In the genomic region with DNA sequence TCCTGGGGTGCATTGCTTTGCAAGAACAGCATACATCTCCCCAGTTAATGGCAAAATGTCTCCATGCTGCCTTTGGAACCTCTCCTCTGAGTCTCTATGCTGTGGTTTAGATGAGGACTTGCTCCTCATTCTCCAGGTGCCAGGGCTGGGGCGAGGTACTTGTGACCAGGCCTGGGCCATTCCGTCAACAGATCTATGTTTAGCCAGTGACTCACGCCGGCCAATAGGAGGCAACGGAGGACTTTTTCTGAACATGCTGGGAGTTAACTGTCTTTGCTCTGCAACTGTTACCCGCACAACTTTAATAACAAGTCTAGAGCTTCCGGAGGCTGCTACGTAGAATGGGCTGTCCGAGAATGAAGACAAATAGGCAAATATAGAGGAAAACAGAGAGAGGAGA, we compare ENCODE assay signal across 23 cellular contexts.
DNase-seq lines count a peak whose midpoint lies in the region; ATAC-seq and TF ChIP-seq lines count a peak whose summit lies in the region.
"Had no signal": no experiment of that assay in that cellular context is flagged by ENCODE, and none has a peak within 500 bp of the region (broad histone marks: within the 10 kb centered on the region; RNA-seq: fewer than 3 reads in every experiment).

No MANE protein-coding gene starts in this region.

- H3K36me3 ChIP-seq in DND-41 (ENCODE audit: insufficient read depth, low read length): no peaks in the 10 kb centered on the region
- no peaks in the 10 kb centered on the region for H3K36me3 ChIP-seq in HUES64 (ENCODE audit: insufficient read depth, low read length)
- no peaks in the 10 kb centered on the region for H3K36me3 ChIP-seq in lower lobe of right lung
- H3K36me3 ChIP-seq in naive thymus-derived CD4-positive, alpha-beta T cell (ENCODE audit: control insufficient read depth in 2 of 3, insufficient read depth in 3 of 3, low read length in 3 of 3): no peaks in the 10 kb centered on the region
- H3K36me3 ChIP-seq: SJCRH30, uterus had no signal

- ATAC-seq in DND-41 (ENCODE audit: insufficient read depth, low read depth) (no peak), lower lobe of right lung (peak; percentile 44 to 46), GM21619 (IDR thresholded peaks at IDR 0.05; ENCODE audit: unreplicated experiment) (no peak)
- no peak for ATAC-seq in stimulated activated naive CD8-positive, alpha-beta T cell treated with anti-CD3 and anti-CD28 coated beads, Interleukin-15, Interleukin-2, amounts not matched to agents 100 U/mL and 50 U/mL, for 24 hours
- no peak for ATAC-seq in naive thymus-derived CD4-positive, alpha-beta T cell
- ATAC-seq: activated naive CD8-positive, alpha-beta T cell treated with anti-CD3 and anti-CD28 coated beads, Interleukin-2, amount 50 U/mL, for 24 hours; activated T-cell treated with anti-CD3 and anti-CD28 coated beads, Interleukin-2, amount 50 U/mL, for 72 hours; stimulated activated effector memory CD8-positive, alpha-beta T cell treated with anti-CD3 and anti-CD28 coated beads, Interleukin-12 subunit alpha, Interleukin-12 subunit beta, amount 100 ng/mL, for 72 hours had no signal

- H3K79me2 ChIP-seq in DND-41 (ENCODE audit: insufficient read depth, low read length): no peaks in the 10 kb centered on the region

- H3K9ac ChIP-seq in DND-41 (ENCODE audit: low read depth, low read length) (no peak overlapping the region), HUES64 (ENCODE audit: low read depth, low read length) (no peak overlapping the region)

- POLR2A ChIA-PET in naive thymus-derived CD4-positive, alpha-beta T cell (lab: Charles Lee): no interaction called here

- H3K27me3 ChIP-seq in DND-41 (ENCODE audit: insufficient read depth, low read length, poor library complexity) (no peaks in the 10 kb centered on the region), HUES64 (ENCODE audit: insufficient read depth, low read length) (no peaks in the 10 kb centered on the region; the same call in 1 of the 2 replicates), lower lobe of right lung (ENCODE audit: low read depth) (no peaks in the 10 kb centered on the region)
- H3K27me3 ChIP-seq in naive thymus-derived CD4-positive, alpha-beta T cell (ENCODE audit: control insufficient read depth in 2 of 2, insufficient read depth in 2 of 2, low read length in 2 of 2): no peaks in the 10 kb centered on the region
- H3K27me3 ChIP-seq: SJCRH30, uterus had no signal

- H3K27me3 Mint-ChIP-seq in naive thymus-derived CD4-positive, alpha-beta T cell: peaks cover 0 to 12% (median 3%) of the 10 kb centered on the region in 5 donors

- H3K9me3 ChIP-seq in DND-41 (ENCODE audit: insufficient read depth, low read length, severe bottlenecking) (peaks cover 5% of the 10 kb centered on the region), HUES64 (ENCODE audit: insufficient read depth, low read depth, low read length) (no peaks in the 10 kb centered on the region), lower lobe of right lung (no peaks in the 10 kb centered on the region)
- H3K9me3 ChIP-seq in naive thymus-derived CD4-positive, alpha-beta T cell (ENCODE audit: control insufficient read depth in 2 of 3, low read length in 3 of 3): no peaks in the 10 kb centered on the region
- H3K9me3 ChIP-seq: uterus had no signal

- CTCF ChIA-PET in naive thymus-derived CD4-positive, alpha-beta T cell (lab: Charles Lee): no interaction called here

- H3K4me1 Mint-ChIP-seq in naive thymus-derived CD4-positive, alpha-beta T cell: no peaks in the 10 kb centered on the region
- H3K4me1 Mint-ChIP-seq: activated naive CD8-positive, alpha-beta T cell treated with anti-CD3 and anti-CD28 coated beads, Interleukin-2, amount 50 U/mL, for 24 hours; stimulated activated effector memory CD8-positive, alpha-beta T cell treated with anti-CD3 and anti-CD28 coated beads, Interleukin-12 subunit alpha, Interleukin-12 subunit beta, amount 100 ng/mL, for 72 hours had no signal

- no peak overlapping the region for H2AFZ ChIP-seq in DND-41 (ENCODE audit: low read depth, low read length)

- intact Hi-C loops in lower lobe of right lung (cut with DNase I): no loop called here
- intact Hi-C loops in naive thymus-derived CD4-positive, alpha-beta T cell (cut with micrococcal nuclease): no loop called here

- H3K4me1 ChIP-seq in DND-41 (ENCODE audit: insufficient read depth, low read length) (no peaks in the 10 kb centered on the region), HUES64 (ENCODE audit: insufficient read depth, low read length) (peaks cover 14% of the 10 kb centered on the region), lower lobe of right lung (no peaks in the 10 kb centered on the region)
- H3K4me1 ChIP-seq in naive thymus-derived CD4-positive, alpha-beta T cell (ENCODE audit: control insufficient read depth in 2 of 2, insufficient read depth in 2 of 2, low read length in 2 of 2): no peaks in the 10 kb centered on the region
- H3K4me1 ChIP-seq: uterus had no signal

- WGBS in HUES64: 43% methylated on average over 9 of the region's 9 CpGs

- DNase-seq in DND-41 (no peak), SK-N-DZ (ENCODE audit: low spot score) (peak; percentile 65), lower lobe of right lung (no peak), activated gamma-delta T cell treated with Interleukin-2 at 50 U/mL for 16 hours (no peak)
- no peak for DNase-seq in stimulated activated naive CD8-positive, alpha-beta T cell treated with anti-CD3 and anti-CD28 coated beads, Interleukin-15, Interleukin-2, amounts not matched to agents 100 U/mL and 50 U/mL, for 24 hours
- no peak for DNase-seq in naive thymus-derived CD4-positive, alpha-beta T cell
- DNase-seq: activated CD4-positive, alpha-beta T cell treated with anti-CD3 and anti-CD28 coated beads, Interleukin-2, amount 50 U/mL, for 4 hours; activated naive CD8-positive, alpha-beta T cell treated with anti-CD3 and anti-CD28 coated beads, Interleukin-2, amount 50 U/mL, for 24 hours; activated T-cell treated with anti-CD3 and anti-CD28 coated beads, Interleukin-2, amount 50 U/mL, for 72 hours; AML-193; DMS153; foreskin melanocyte; GOT3; KG1; mesenchymal stem cell; NCI-H1105 treated with DMSO at 0.1 percent for 48 hours; NK-92 treated with Interleukin-12 subunit alpha and Interleukin-12 subunit beta, amount 100 ng/mL, for 24 hours; nucleus accumbens; uterus had no signal

- no peaks in the 10 kb centered on the region for H4K20me1 ChIP-seq in DND-41 (ENCODE audit: insufficient read depth, low read length)

- H3K4me3 ChIP-seq in DND-41 (ENCODE audit: low read depth in 1 of 2, low read length in 2 of 2) (no peak overlapping the region), HUES64 (ENCODE audit: low read length) (no peak overlapping the region), lower lobe of right lung (no peak overlapping the region)
- no peak overlapping the region for H3K4me3 ChIP-seq in naive thymus-derived CD4-positive, alpha-beta T cell (ENCODE audit: low read length)
- H3K4me3 ChIP-seq: SJCRH30, uterus had no signal

- peak; percentile 30 for TF ChIP-seq CTCF in DND-41 (IDR thresholded peaks at IDR 0.05; ENCODE audit: borderline replicate concordance, extremely low read depth, low read length, poor library complexity, severe bottlenecking)
- no peak for TF ChIP-seq CTCF in lower lobe of right lung (IDR thresholded peaks at IDR 0.05)

- no peak overlapping the region for H3K27ac Mint-ChIP-seq in naive thymus-derived CD4-positive, alpha-beta T cell
- H3K27ac Mint-ChIP-seq: activated naive CD8-positive, alpha-beta T cell treated with anti-CD3 and anti-CD28 coated beads, Interleukin-2, amount 50 U/mL, for 24 hours; activated T-cell treated with anti-CD3 and anti-CD28 coated beads, Interleukin-2, amount 50 U/mL, for 72 hours; stimulated activated effector memory CD8-positive, alpha-beta T cell treated with anti-CD3 and anti-CD28 coated beads, Interleukin-12 subunit alpha, Interleukin-12 subunit beta, amount 100 ng/mL, for 72 hours had no signal

- no peaks in the 10 kb centered on the region for H3K36me3 Mint-ChIP-seq in naive thymus-derived CD4-positive, alpha-beta T cell
- H3K36me3 Mint-ChIP-seq: stimulated activated effector memory CD8-positive, alpha-beta T cell treated with anti-CD3 and anti-CD28 coated beads, Interleukin-12 subunit alpha, Interleukin-12 subunit beta, amount 100 ng/mL, for 72 hours had no signal

- no peak overlapping the region for H3K27ac ChIP-seq in DND-41 (ENCODE audit: low read length)
- 0 out of 2 replicates have a peak overlapping the region, but pooled peaks have one; percentile 6 for H3K27ac ChIP-seq in HUES64 (ENCODE audit: low read depth, low read length)
- H3K27ac ChIP-seq in lower lobe of right lung: no peak overlapping the region
- H3K27ac ChIP-seq in naive thymus-derived CD4-positive, alpha-beta T cell (ENCODE audit: low read depth, low read length): no peak overlapping the region
- H3K27ac ChIP-seq: SJCRH30, uterus had no signal

- H3K9me3 Mint-ChIP-seq in naive thymus-derived CD4-positive, alpha-beta T cell: peaks cover 0 to 12% (median 2%) of the 10 kb centered on the region in 11 donors

- H3K4me3 Mint-ChIP-seq in naive thymus-derived CD4-positive, alpha-beta T cell: no peak overlapping the region
- H3K4me3 Mint-ChIP-seq: activated naive CD8-positive, alpha-beta T cell treated with anti-CD3 and anti-CD28 coated beads, Interleukin-2, amount 50 U/mL, for 24 hours; activated T-cell treated with anti-CD3 and anti-CD28 coated beads, Interleukin-2, amount 50 U/mL, for 72 hours; stimulated activated effector memory CD8-positive, alpha-beta T cell treated with anti-CD3 and anti-CD28 coated beads, Interleukin-12 subunit alpha, Interleukin-12 subunit beta, amount 100 ng/mL, for 72 hours had no signal

- H3K4me2 ChIP-seq in DND-41 (ENCODE audit: insufficient read depth, low read length): no peak overlapping the region

Comparison
In these comparisons a context has a peak if more than half of its experiments do, and no peak if none do; other contexts are left out.
1. ATAC-seq: peak in lower lobe of right lung (2 of 2); none in DND-41 (single experiment), GM21619 (single experiment), stimulated activated naive CD8-positive, alpha-beta T cell treated with anti-CD3 and anti-CD28 coated beads, Interleukin-15, Interleukin-2, amounts not matched to agents 100 U/mL and 50 U/mL, for 24 hours (single experiment) and naive thymus-derived CD4-positive, alpha-beta T cell (single experiment).